Comparison of ENCODE assay signal across 1 cellular context in genomic region chr10:63084690-63085377, GRCh38.
TF ChIP-seq lines count a peak whose summit lies in the region.

No MANE protein-coding gene starts in this region.

TF ChIP-seq in K562, 482 proteins besides CTCF, POLR2A, EP300 and RAD21 (continued from another document):
- TF ChIP-seq KAT2B (IDR thresholded peaks at IDR 0.05; ENCODE audit: low read depth, low read length) = no peak
- no peak for TF ChIP-seq NCOA2 (IDR thresholded peaks at IDR 0.05; ENCODE audit: partially characterized antibody in 2 of 2)
- TF ChIP-seq ZBTB1 (CRISPR knock-in tag; IDR thresholded peaks at IDR 0.05; ENCODE audit: borderline replicate concordance, low read depth) = no peak
- TF ChIP-seq ZNF316 (IDR thresholded peaks at IDR 0.05) = peak; percentile 51
